In the genomic region with DNA sequence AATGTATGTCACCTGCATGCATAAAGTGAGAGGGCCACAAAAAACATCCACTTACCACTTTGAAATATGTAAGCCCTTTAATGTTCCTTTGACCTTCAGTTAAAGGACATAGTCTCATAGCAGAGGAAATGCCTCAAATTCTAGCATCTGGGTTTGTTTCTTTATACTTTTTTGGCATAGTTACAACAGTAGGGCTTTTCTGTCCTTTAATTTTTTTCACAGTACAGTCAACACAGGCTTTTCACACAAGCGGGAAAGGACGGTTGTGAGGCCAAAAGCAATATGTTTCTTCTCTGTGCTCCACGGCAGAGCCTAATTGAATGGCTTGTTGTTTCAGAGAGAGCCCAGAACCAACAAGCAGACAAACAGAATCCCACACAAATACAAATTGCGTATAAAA, we compare ENCODE assay signal across 19 cellular contexts. TPM values are rescaled to one million over a fixed set of nuclear protein-coding genes. Genes with fewer than 3 reads are reported as not detected.
DNase-seq lines count a peak whose midpoint lies in the region; ATAC-seq, FAIRE-seq and TF ChIP-seq lines count a peak whose summit lies in the region.
"Had no signal": no experiment of that assay in that cellular context is flagged by ENCODE, and none has a peak within 500 bp of the region (broad histone marks: within the 10 kb centered on the region; RNA-seq: fewer than 3 reads in every experiment).

No MANE protein-coding gene starts in this region.

- 0 out of 2 replicates have a peak overlapping the region, but pooled peaks have one; percentile 7 for H2BK20ac ChIP-seq in H1 (ENCODE audit: low read length)

- TF ChIP-seq RAD21 in H1 (IDR thresholded peaks at IDR 0.05 in 1 of 2, conservative IDR thresholded peaks at IDR 0.05 in 1 of 2; ENCODE audit: low read depth in 2 of 2, low read length in 2 of 2), result no peak

- H3K79me1 ChIP-seq in H1 (ENCODE audit: low read depth, low read length), result peaks cover 11% of the 10 kb centered on the region

- TF ChIP-seq EP300 in H1 (IDR thresholded peaks at IDR 0.05; ENCODE audit: borderline replicate concordance in 1 of 2, low read depth in 2 of 2, low read length in 2 of 2), result no peak

- no peak overlapping the region for H3K56ac ChIP-seq in H1 (replicated peaks; ENCODE audit: insufficient read length, low read depth, low read length)

- TF ChIP-seq CTCF in heart right ventricle (IDR thresholded peaks at IDR 0.05) (no peak), H1 (IDR thresholded peaks at IDR 0.05; ENCODE audit: control extremely low read depth in 1 of 3, insufficient read depth in 1 of 3, low read depth in 1 of 3, low read length in 3 of 3) (no peak), tibial artery (IDR thresholded peaks at IDR 0.05) (no peak)

- H3K4me1 ChIP-seq in heart right ventricle (peaks cover 24 to 100% (median 89%) of the 10 kb centered on the region in 9 donors), H1 (replicated peaks in 1 of 4; ENCODE audit: control insufficient read depth in 3 of 4, insufficient read depth in 4 of 4, low read length in 3 of 4) (peaks cover 4 to 17% (median 8%) of the 10 kb centered on the region in 4 experiments; a peak in 6 of 7 replicates), tibial artery (peaks cover 0 to 100% (median 88%) of the 10 kb centered on the region in 4 donors), small intestine (ENCODE audit: control insufficient read depth in 2 of 2, insufficient read depth in 1 of 2, low read depth in 1 of 2, low read length in 1 of 2) (peaks cover 0 to 9% of the 10 kb centered on the region in 2 donors)

- H4K91ac ChIP-seq in H1 (replicated peaks; ENCODE audit: insufficient read length, low read length), result no peak overlapping the region

- no peak overlapping the region for H3K4me3 ChIP-seq in heart right ventricle
- no peak overlapping the region for H3K4me3 ChIP-seq in H1 (ENCODE audit: extremely low read depth in 1 of 4, insufficient read depth in 2 of 4, low read depth in 3 of 4, low read length in 4 of 4)
- H3K4me3 ChIP-seq in tibial artery, result no peak overlapping the region
- no peak overlapping the region for H3K4me3 ChIP-seq in small intestine (ENCODE audit: low read depth in 1 of 2, low read length in 2 of 2)
- H3K4me3 ChIP-seq: K562, transverse colon had no signal

- no peak overlapping the region for H2BK120ac ChIP-seq in H1 (replicated peaks; ENCODE audit: low read depth, low read length)

- no peak overlapping the region for H2BK5ac ChIP-seq in H1 (ENCODE audit: low read depth, low read length)

- H3K27me3 ChIP-seq in heart right ventricle (no peaks in the 10 kb centered on the region), H1 (replicated peaks in 1 of 4; ENCODE audit: control insufficient read depth in 3 of 4, extremely low read depth in 1 of 4, insufficient read depth in 3 of 4, low read length in 3 of 4) (no peaks in the 10 kb centered on the region), tibial artery (no peaks in the 10 kb centered on the region), small intestine (ENCODE audit: control insufficient read depth in 2 of 2, insufficient read depth in 2 of 2, low read length in 2 of 2) (no peaks in the 10 kb centered on the region)
- H3K27me3 ChIP-seq: foreskin keratinocyte, transverse colon had no signal

- H3K4me2 ChIP-seq in H1 (ENCODE audit: insufficient read depth in 1 of 2, low read depth in 2 of 2, low read length in 2 of 2), result no peak overlapping the region

- no peaks in the 10 kb centered on the region; the same call in 1 of the 2 replicates for H3K23me2 ChIP-seq in H1 (ENCODE audit: low read depth, low read length)

- no peak overlapping the region for H2BK12ac ChIP-seq in H1 (ENCODE audit: low read depth, low read length)

- POLR2A ChIA-PET in H1 (lab: Charles Lee; ENCODE audit: partially characterized antibody), result no interaction called here

- WGBS in heart right ventricle, 2 donors, result 43 to 57% methylated on average over 4 of the region's 4 CpGs
- 90% methylated on average over 4 of the region's 4 CpGs; no CpG with 5 or more reads in 1 of the 2 experiments for whole genome bisulfite sequencing in H1 (ENCODE audit: extremely low coverage in 1 of 2, insufficient coverage in 1 of 2, insufficient read length in 1 of 2, insufficient replicate concordance in 2 of 2, low coverage in 1 of 2, low lambda C conversion rate in 2 of 2, missing lambda C conversion rate in 1 of 2), 2 experiments
- 70 to 86% (median 85%) methylated on average over 4 of the region's 4 CpGs for WGBS in small intestine, 3 donors

- CTCF ChIA-PET in H1 (lab: Charles Lee; ENCODE audit: partially characterized antibody), result interaction anchor here (0.9 to 2.1 kb wide), 6 partner anchors 18 to 59 kb away, joined by 3 to 11 read pairs (median 4); no protein-coding TSS in a partner anchor

- ATAC-seq in heart right ventricle (peak in 7 of 8 donors; percentile 28 to 60 (median 47)), Right ventricle myocardium superior (ENCODE audit: poor library complexity) (no peak)
- ATAC-seq: activated CD8-positive, alpha-beta T cell treated with anti-CD3 and anti-CD28 coated beads, Interleukin-2, amount 10 ng/mL, durations not matched to agents 7 days and 5 days; foreskin keratinocyte; K562; natural killer cell treated with Interleukin-12 subunit alpha and Interleukin-12 subunit beta and Interleukin-15 and Interleukin-18, amount 100 ng/mL, for 72 hours had no signal

- H2AK5ac ChIP-seq in H1 (ENCODE audit: low read depth, low read length), result no peak overlapping the region

- DNase-seq in heart right ventricle (peak in 1 of 2 donors; percentile 32), Right ventricle myocardium superior (no peak), H1 (ENCODE audit: low read depth in 1 of 2, low spot score in 2 of 2) (no peak), lung microvascular endothelial cell (ENCODE audit: low read depth in 2 of 2) (peak; percentile 80 to 88), tibial artery (no peak), small intestine (no peak), GM19239 (ENCODE audit: insufficient read length, low spot score) (no peak)
- no peak for DNase-seq in activated CD4-positive, alpha-beta T cell treated with anti-CD3 and anti-CD28 coated beads, Interleukin-2, amount 50 U/mL, for 48 hours
- DNase-seq: activated CD8-positive, alpha-beta T cell treated with anti-CD3 and anti-CD28 coated beads, Interleukin-2, amount 10 ng/mL, durations not matched to agents 7 days and 5 days; activated gamma-delta T cell; Calu3; cerebellar nuclear complex; foreskin keratinocyte; kidney; NCI-H526; RPMI8226; transverse colon had no signal

- H3K27ac ChIP-seq in heart right ventricle (peak overlapping the region in 8 of 10 donors; percentile 4 to 80 (median 51)), H1 (ENCODE audit: low read depth, low read length) (no peak overlapping the region), tibial artery (peak overlapping the region; percentile 64 to 74), small intestine (ENCODE audit: low read depth in 1 of 2, low read length in 1 of 2) (no peak overlapping the region)
- H3K27ac ChIP-seq: foreskin keratinocyte had no signal

- TF ChIP-seq POLR2A in H1 (IDR thresholded peaks at IDR 0.05; ENCODE audit: control extremely low read depth in 1 of 2, low read depth in 2 of 2, low read length in 2 of 2), result no peak

- FAIRE-seq in H1 (lab: Jason Lieb, UNC) (no peak), small intestine (lab: Jason Lieb, UNC) (no peak), GM19239 (lab: Jason Lieb, UNC) (no peak)
- FAIRE-seq: K562 had no signal

- no peak overlapping the region for H2BK15ac ChIP-seq in H1 (ENCODE audit: low read length)

- H4K5ac ChIP-seq in H1 (ENCODE audit: insufficient read length, low read depth, low read length), result no peak overlapping the region

- no peak overlapping the region for H3K4ac ChIP-seq in H1 (replicated peaks; ENCODE audit: insufficient read length, low read depth, low read length)

- no peak overlapping the region for H3K14ac ChIP-seq in H1 (ENCODE audit: insufficient read length)

- H2AFZ ChIP-seq in H1 (ENCODE audit: low read length), result no peak overlapping the region

- intact Hi-C loops in heart right ventricle (cut with DNase I), result loop anchor here in 3 of 10 donors (5.0 kb wide), 2 partner anchors 44 to 56 kb away; partner anchors contain the start of gene CRIM1 (in 3 of the 3)
- intact Hi-C loops in Right ventricle myocardium superior (cut with DNase I), result loop anchor here (10.0 kb wide), 1 partner anchor 48 kb away; no protein-coding TSS in a partner anchor
- intact Hi-C loops in tibial artery (cut with DNase I; ENCODE audit: low total_unique reads), result loop anchor here (10.0 kb wide), 1 partner anchor 48 kb away; no protein-coding TSS in a partner anchor

- H3K9ac ChIP-seq in H1 (replicated peaks in 1 of 4; ENCODE audit: extremely low read depth in 1 of 4, low read depth in 3 of 4, low read length in 3 of 4), result no peak overlapping the region

- peaks cover 4 to 92% of the 10 kb centered on the region in 2 experiments; a peak in 3 of 4 replicates for H3K79me2 ChIP-seq in H1 (ENCODE audit: control insufficient read depth in 1 of 2, insufficient read depth in 2 of 2, low read length in 2 of 2)

- H3K36me3 ChIP-seq in heart right ventricle (no peaks in the 10 kb centered on the region), H1 (ENCODE audit: control insufficient read depth in 2 of 4, insufficient read depth in 4 of 4, low read length in 3 of 4) (no peaks in the 10 kb centered on the region; a peak in 1 of 8 replicates), tibial artery (no peaks in the 10 kb centered on the region), small intestine (ENCODE audit: control insufficient read depth in 2 of 2, insufficient read depth in 2 of 2, low read length in 2 of 2) (no peaks in the 10 kb centered on the region)
- H3K36me3 ChIP-seq: transverse colon had no signal

- H4K20me1 ChIP-seq in H1 (replicated peaks in 1 of 2; ENCODE audit: control insufficient read depth in 1 of 2, insufficient read depth in 2 of 2, low read length in 2 of 2), result peaks cover 0 to 1% of the 10 kb centered on the region in 2 experiments

- H3K23ac ChIP-seq in H1 (ENCODE audit: insufficient read length), result no peak overlapping the region

- H3K18ac ChIP-seq in H1 (ENCODE audit: extremely low read depth, low read length), result no peak overlapping the region

- no peaks in the 10 kb centered on the region for H3K9me3 ChIP-seq in heart right ventricle
- no peaks in the 10 kb centered on the region for H3K9me3 ChIP-seq in H1 (ENCODE audit: insufficient read depth in 2 of 2, low read depth in 1 of 2, low read length in 1 of 2)
- H3K9me3 ChIP-seq in tibial artery, result no peaks in the 10 kb centered on the region
- H3K9me3 ChIP-seq in small intestine (ENCODE audit: control insufficient read depth, low read depth), result no peaks in the 10 kb centered on the region
- H3K9me3 ChIP-seq: transverse colon had no signal

- H4K8ac ChIP-seq in H1 (ENCODE audit: extremely low read depth, insufficient read depth, low read length), result no peak overlapping the region

RNA-seq across cellular contexts. Expression of gene CRIM1, which starts 57.6 kb away (rescaled TPM):
- total RNA-seq in heart right ventricle, result 10 to 100 TPM; 35.1 to 83.6 (median 66.5) TPM
- polyA plus RNA-seq in heart right ventricle, result 10 to 100 TPM; 14.1 to 21.4 TPM
- total RNA-seq in Right ventricle myocardium superior, result 17.2 TPM
- total RNA-seq in H1 (2021; fragmentation: NEBNext Ultra II Directional; extraction: Animal tissue kit (Norgen Biotek cat#: 25700)), result 27.4 and 28.4 TPM in 2 replicates
- 9.4 and 13.8 TPM in 2 replicates for polyA plus RNA-seq in H1 (2011; rRNA removed)
- polyA plus RNA-seq in H1 (2011; cell fraction: cytosol; rRNA removed), result 13.0 TPM
- polyA plus RNA-seq in H1 (2011; cell fraction: nucleus; rRNA removed), result 46.3 TPM
- 9.4 to 16.8 TPM (median 12.1 TPM) in 4 replicates for polyA plus RNA-seq in H1 (2012, experiment 1 of 2)
- polyA plus RNA-seq in H1 (2012, experiment 2 of 2), result 1.1 TPM
- polyA plus RNA-seq in H1 (2013, experiment 1 of 2), result 18.4 TPM
- 18.2 TPM for polyA plus RNA-seq in H1 (2013, experiment 2 of 2)
- polyA minus RNA-seq in H1 (2011; rRNA and poly(A)+ RNA removed), result 73.3 and 108 TPM in 2 replicates
- polyA minus RNA-seq in H1 (2011; cell fraction: cytosol; rRNA and poly(A)+ RNA removed), result 54.9 TPM
- polyA minus RNA-seq in H1 (2011; cell fraction: nucleus; rRNA and poly(A)+ RNA removed), result 133 TPM
- 420 and 583 TPM in 2 replicates for total RNA-seq in lung microvascular endothelial cell
- 10 to 100 TPM in 1 of 3 donors, 1 to 10 TPM in 1, under 1 TPM in 1; 0.89 to 17.4 (median 1.1) TPM for polyA plus RNA-seq in small intestine

Comparison
In these comparisons a context has a peak if more than half of its experiments do, and no peak if none do; other contexts are left out.
1. DNase-seq: peak in lung microvascular endothelial cell (2 of 2); none in Right ventricle myocardium superior (single experiment), H1 (0 of 2), tibial artery (0 of 2), small intestine (single experiment), activated CD4-positive, alpha-beta T cell treated with anti-CD3 and anti-CD28 coated beads, Interleukin-2, amount 50 U/mL, for 48 hours (0 of 2) and GM19239 (single experiment).
2. H3K27ac ChIP-seq: peak in heart right ventricle (8 of 10) and tibial artery (2 of 2); none in H1 (single experiment) and small intestine (0 of 2).